ENCODE assay signal across 8 cellular contexts in the genomic region with DNA sequence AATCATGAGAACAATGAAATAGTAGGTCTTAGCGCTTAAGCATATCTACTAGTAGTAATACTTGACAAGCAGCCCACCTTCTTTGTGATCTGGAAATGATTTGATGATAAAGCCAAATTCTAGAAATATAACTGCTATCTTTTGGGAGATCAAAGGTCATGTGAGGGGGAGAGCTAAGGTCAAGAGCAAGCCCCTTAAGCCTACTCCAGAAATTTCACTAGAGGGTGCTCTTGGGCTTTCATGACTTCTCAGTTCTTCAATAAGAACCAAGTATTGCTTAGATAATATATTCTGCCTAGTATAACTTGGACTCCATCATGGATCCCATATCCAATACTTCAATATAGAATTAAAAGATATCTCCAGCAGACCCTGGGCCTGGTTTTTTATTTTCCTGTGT.
DNase-seq lines count a peak whose midpoint lies in the region; ATAC-seq, FAIRE-seq and TF ChIP-seq lines count a peak whose summit lies in the region.

No MANE protein-coding gene starts in this region.

- TF ChIP-seq RAD21 in SK-N-SH (IDR thresholded peaks at IDR 0.05; ENCODE audit: low read length), result peak; percentile 88

- H3K4me3 ChIP-seq in SK-N-SH (ENCODE audit: low read depth in 2 of 2, low read length in 1 of 2), result no peak overlapping the region; a peak in 1 of 4 replicates
- H3K4me3 ChIP-seq in foreskin fibroblast (ENCODE audit: low read depth in 1 of 2, low read length in 2 of 2), result no peak overlapping the region
- H3K4me3 ChIP-seq in psoas muscle, result no peak overlapping the region

- H3F3A ChIP-seq in SK-N-SH (replicated peaks; ENCODE audit: insufficient read depth), result no peaks in the 10 kb centered on the region

- H3K36me3 ChIP-seq in SK-N-SH (replicated peaks in 1 of 2; ENCODE audit: control insufficient read depth in 1 of 2, insufficient read depth in 2 of 2, low read length in 1 of 2), result no peaks in the 10 kb centered on the region
- H3K36me3 ChIP-seq in psoas muscle (ENCODE audit: insufficient read depth in 1 of 2, low read depth in 1 of 2), result no peaks in the 10 kb centered on the region

- POLR2A ChIA-PET in SK-N-SH (lab: Yijun Ruan, JAX), result no interaction called here

- no peaks in the 10 kb centered on the region for H3K4me1 ChIP-seq in SK-N-SH (ENCODE audit: control insufficient read depth in 1 of 2, insufficient read depth in 2 of 2, low read depth in 1 of 2, low read length in 1 of 2)
- no peaks in the 10 kb centered on the region for H3K4me1 ChIP-seq in psoas muscle

- H2AFZ ChIP-seq in SK-N-SH (ENCODE audit: low read depth), result no peak overlapping the region

- WGBS in SK-N-SH (ENCODE audit: low lambda C conversion rate), result 100% methylated on average over 1 of the region's 1 CpG
- WGBS in psoas muscle, 3 donors, result 92 to 100% (median 100%) methylated on average over 1 of the region's 1 CpG

- no peaks in the 10 kb centered on the region for H4K20me1 ChIP-seq in SK-N-SH (ENCODE audit: insufficient read depth)

- no peak for TF ChIP-seq POLR2A in H54 (IDR thresholded peaks at IDR 0.05; ENCODE audit: low read depth, low read length)

- intact Hi-C loops in psoas muscle (cut with DNase I), result loop anchor here (2.0 to 5.0 kb wide), 3 partner anchors 260 to 340 kb away; no protein-coding TSS in a partner anchor

- no peak overlapping the region for H3K9ac ChIP-seq in SK-N-SH

- CTCF ChIA-PET in SK-N-SH (lab: Yijun Ruan, JAX), result interaction anchor here (0.6 to 1.7 kb wide), 16 partner anchors 13 to 465 kb away, joined by 3 to 22 read pairs (median 3); a partner anchor contains a TSS

- TF ChIP-seq CTCF in SK-N-SH (IDR thresholded peaks at IDR 0.05), result peak; percentile 78
- TF ChIP-seq CTCF in foreskin fibroblast (IDR thresholded peaks at IDR 0.05; ENCODE audit: low read depth, low read length), result peak; percentile 63
- TF ChIP-seq CTCF in psoas muscle (IDR thresholded peaks at IDR 0.05), result peak; percentile 62

- H3K27ac ChIP-seq in SK-N-SH (ENCODE audit: low read depth in 2 of 2, low read length in 1 of 2), result no peak overlapping the region
- no peak overlapping the region for H3K27ac ChIP-seq in psoas muscle

- H3K4me2 ChIP-seq in SK-N-SH, result no peak overlapping the region

- ATAC-seq in psoas muscle (peak in 3 of 4 donors; percentile 74 to 83 (median 76)), GM21717 (IDR thresholded peaks at IDR 0.05; ENCODE audit: unreplicated experiment) (no peak)

- DNase-seq in GM03348 (ENCODE audit: low spot score) (peak; percentile 36), H54 (ENCODE audit: insufficient read length, low spot score) (no peak), NCI-H1105 treated with DMSO at 0.1 percent for 48 hours (lab: John Stamatoyannopoulos, UW) (peak; percentile 80), SK-N-SH (peak; percentile 38), foreskin fibroblast (peak in 1 of 2 donors; percentile 54), psoas muscle (no peak)
- DNase-seq in stimulated activated CD8-positive, alpha-beta memory T cell treated with anti-CD3 and anti-CD28 coated beads, Interleukin-4, amount 100 ng/mL, for 48 hours, result no peak

- H3K27me3 ChIP-seq in SK-N-SH (ENCODE audit: insufficient read depth) (no peaks in the 10 kb centered on the region), psoas muscle (ENCODE audit: insufficient read depth in 3 of 3, low read length in 2 of 3) (no peaks in the 10 kb centered on the region)

- FAIRE-seq in H54 (lab: Jason Lieb, UNC), result peak; percentile 20

- no peaks in the 10 kb centered on the region for H3K9me3 ChIP-seq in SK-N-SH
- H3K9me3 ChIP-seq in psoas muscle, result no peaks in the 10 kb centered on the region

- no peaks in the 10 kb centered on the region for H3K79me2 ChIP-seq in SK-N-SH (ENCODE audit: insufficient read depth)

- no peak for TF ChIP-seq EP300 in SK-N-SH (IDR thresholded peaks at IDR 0.05; ENCODE audit: borderline replicate concordance in 1 of 2, low read depth in 1 of 2, low read length in 1 of 2)

- no peaks in the 10 kb centered on the region for H3K9me2 ChIP-seq in SK-N-SH

TF ChIP-seq in SK-N-SH, 30 proteins besides CTCF, POLR2A, EP300 and RAD21:
- TF ChIP-seq GABPA (IDR thresholded peaks at IDR 0.05; ENCODE audit: low read depth) (no peak), MEF2A (IDR thresholded peaks at IDR 0.05; ENCODE audit: borderline replicate concordance, low read depth) (no peak), GATA2 (CRISPR knock-in tag; IDR thresholded peaks at IDR 0.05) (0 out of 2 replicates have a peak, but pooled peaks have one; percentile 21), TAF1 (IDR thresholded peaks at IDR 0.05; ENCODE audit: borderline replicate concordance, low read depth, low read length) (no peak), MXI1 (IDR thresholded peaks at IDR 0.05; ENCODE audit: low read depth, low read length) (no peak), SMC3 (IDR thresholded peaks at IDR 0.05; ENCODE audit: low read depth, low read length) (peak; percentile 70), ELF1 (IDR thresholded peaks at IDR 0.05) (no peak), TCF12 (IDR thresholded peaks at IDR 0.05) (no peak)
- TF ChIP-seq, protein P1, sequence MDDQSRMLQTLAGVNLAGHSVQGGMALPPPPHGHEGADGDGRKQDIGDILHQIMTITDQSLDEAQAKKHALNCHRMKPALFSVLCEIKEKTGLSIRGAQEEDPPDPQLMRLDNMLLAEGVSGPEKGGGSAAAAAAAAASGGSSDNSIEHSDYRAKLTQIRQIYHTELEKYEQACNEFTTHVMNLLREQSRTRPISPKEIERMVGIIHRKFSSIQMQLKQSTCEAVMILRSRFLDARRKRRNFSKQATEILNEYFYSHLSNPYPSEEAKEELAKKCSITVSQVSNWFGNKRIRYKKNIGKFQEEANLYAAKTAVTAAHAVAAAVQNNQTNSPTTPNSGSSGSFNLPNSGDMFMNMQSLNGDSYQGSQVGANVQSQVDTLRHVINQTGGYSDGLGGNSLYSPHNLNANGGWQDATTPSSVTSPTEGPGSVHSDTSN (IDR thresholded peaks at IDR 0.05), result no peak
- TF ChIP-seq, protein P2, sequence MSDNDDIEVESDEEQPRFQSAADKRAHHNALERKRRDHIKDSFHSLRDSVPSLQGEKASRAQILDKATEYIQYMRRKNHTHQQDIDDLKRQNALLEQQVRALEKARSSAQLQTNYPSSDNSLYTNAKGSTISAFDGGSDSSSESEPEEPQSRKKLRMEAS (IDR thresholded peaks at IDR 0.05; ENCODE audit: low read depth), result no peak

Comparison
In these comparisons a context has a peak if more than half of its experiments do, and no peak if none do; other contexts are left out.
1. DNase-seq: peak in GM03348 (single experiment), NCI-H1105 treated with DMSO at 0.1 percent for 48 hours (single experiment) and SK-N-SH (single experiment); none in H54 (single experiment), psoas muscle (0 of 2) and stimulated activated CD8-positive, alpha-beta memory T cell treated with anti-CD3 and anti-CD28 coated beads, Interleukin-4, amount 100 ng/mL, for 48 hours (single experiment).
2. Peak in every context shown above with its lines, with median percentiles within 50 percentile points of each other: CTCF ChIP-seq.